22 cellular contexts compared by ENCODE assay signal in genomic region chr7:102943425-102944169, GRCh38. TPM values are rescaled to one million over a fixed set of nuclear protein-coding genes. Genes with fewer than 3 reads are reported as not detected.
DNase-seq lines count a peak whose midpoint lies in the region; ATAC-seq, FAIRE-seq and TF ChIP-seq lines count a peak whose summit lies in the region.
"Had no signal": no experiment of that assay in that cellular context is flagged by ENCODE, and none has a peak within 500 bp of the region (broad histone marks: within the 10 kb centered on the region; RNA-seq: fewer than 3 reads in every experiment).

No MANE protein-coding gene starts in this region.

- no peaks in the 10 kb centered on the region for H3K9me3 Mint-ChIP-seq in activated CD8-positive, alpha-beta memory T cell treated with anti-CD3 and anti-CD28 coated beads, Interleukin-2, amount 10 ng/mL, durations not matched to agents 7 days and 5 days (ENCODE audit: low read depth)
- no peaks in the 10 kb centered on the region for H3K9me3 Mint-ChIP-seq in neural progenitor cell
- H3K9me3 Mint-ChIP-seq: CD4-positive, alpha-beta T cell had no signal

- no peak overlapping the region for H3K27ac Mint-ChIP-seq in activated CD8-positive, alpha-beta memory T cell treated with anti-CD3 and anti-CD28 coated beads, Interleukin-2, amount 10 ng/mL, durations not matched to agents 7 days and 5 days
- no peak overlapping the region for H3K27ac Mint-ChIP-seq in neural progenitor cell
- H3K27ac Mint-ChIP-seq: B cell; CD4-positive, alpha-beta T cell had no signal

- WGBS in HUES64 = 29% methylated on average over 5 of the region's 5 CpGs

- H3K4me1 ChIP-seq in HUES64 (ENCODE audit: insufficient read depth, low read length) = peaks cover 56% of the 10 kb centered on the region
- H3K4me1 ChIP-seq in neural progenitor cell = peaks cover 43% of the 10 kb centered on the region
- H3K4me1 ChIP-seq: SJCRH30 had no signal

- H3K9ac ChIP-seq in HUES64 (ENCODE audit: low read depth, low read length) (no peak overlapping the region), neural progenitor cell (no peak overlapping the region)

- peaks cover 5% of the 10 kb centered on the region for H3K4me1 Mint-ChIP-seq in activated CD8-positive, alpha-beta memory T cell treated with anti-CD3 and anti-CD28 coated beads, Interleukin-2, amount 10 ng/mL, durations not matched to agents 7 days and 5 days
- H3K4me1 Mint-ChIP-seq in neural progenitor cell = peaks cover 5% of the 10 kb centered on the region
- H3K4me1 Mint-ChIP-seq: B cell had no signal

- H4K20me1 ChIP-seq in neural progenitor cell (ENCODE audit: low read depth) = no peaks in the 10 kb centered on the region

- peak overlapping the region; percentile 96 for H3K27ac ChIP-seq in HUES64 (ENCODE audit: low read depth, low read length)
- peak overlapping the region; percentile 17 for H3K27ac ChIP-seq in neural progenitor cell
- H3K27ac ChIP-seq: 22Rv1, HL-60, SJCRH30 had no signal

- peak overlapping the region; percentile 83 for H2AFZ ChIP-seq in neural progenitor cell (replicated peaks)

- H3K27me3 Mint-ChIP-seq in activated CD8-positive, alpha-beta memory T cell treated with anti-CD3 and anti-CD28 coated beads, Interleukin-2, amount 10 ng/mL, durations not matched to agents 7 days and 5 days = peaks cover 13% of the 10 kb centered on the region
- no peaks in the 10 kb centered on the region for H3K27me3 Mint-ChIP-seq in neural progenitor cell (ENCODE audit: insufficient read depth, low read depth)
- H3K27me3 Mint-ChIP-seq: B cell; CD4-positive, alpha-beta T cell had no signal

- H3K4me2 ChIP-seq in neural progenitor cell = peak overlapping the region; percentile 10

- ATAC-seq in activated CD8-positive, alpha-beta memory T cell treated with anti-CD3 and anti-CD28 coated beads, Interleukin-2, amount 10 ng/mL, durations not matched to agents 7 days and 5 days = peak; percentile 47
- no peak for ATAC-seq in GM21526 (IDR thresholded peaks at IDR 0.05; ENCODE audit: low FRiP score, unreplicated experiment)
- ATAC-seq in GM21360 (IDR thresholded peaks at IDR 0.05; ENCODE audit: unreplicated experiment) = no peak

- H3K4me3 ChIP-seq in HUES64 (ENCODE audit: low read length) = peak overlapping the region; percentile 23
- H3K4me3 ChIP-seq in bronchial epithelial cell (ENCODE audit: low read depth, low read length) = no peak overlapping the region
- no peak overlapping the region for H3K4me3 ChIP-seq in neural progenitor cell
- H3K4me3 ChIP-seq: SJCRH30 had no signal

- no peaks in the 10 kb centered on the region for H3K79me2 ChIP-seq in neural progenitor cell (ENCODE audit: low read depth)

- H3K9me3 ChIP-seq in HUES64 (ENCODE audit: insufficient read depth, low read depth, low read length) (no peaks in the 10 kb centered on the region), neural progenitor cell (ENCODE audit: low read depth) (no peaks in the 10 kb centered on the region)
- H3K9me3 ChIP-seq: SJCRH30 had no signal

- H3K36me3 Mint-ChIP-seq in activated CD8-positive, alpha-beta memory T cell treated with anti-CD3 and anti-CD28 coated beads, Interleukin-2, amount 10 ng/mL, durations not matched to agents 7 days and 5 days = no peaks in the 10 kb centered on the region
- peaks cover 3% of the 10 kb centered on the region for H3K36me3 Mint-ChIP-seq in neural progenitor cell

- CTCF ChIA-PET in activated CD8-positive, alpha-beta memory T cell treated with anti-CD3 and anti-CD28 coated beads, Interleukin-2, amount 10 ng/mL, durations not matched to agents 7 days and 5 days (lab: Charles Lee) = no interaction called here

- no peak for DNase-seq in activated CD8-positive, alpha-beta memory T cell treated with anti-CD3 and anti-CD28 coated beads, Interleukin-2, amount 10 ng/mL, durations not matched to agents 7 days and 5 days
- DNase-seq in activated CD8-positive, alpha-beta memory T cell treated with anti-CD3 and anti-CD28 coated beads, Interleukin-2, amount 50 U/mL, for 4 hours = no peak
- DNase-seq in bronchial epithelial cell (ENCODE audit: low read depth) (peak; percentile 27), neural progenitor cell (ENCODE audit: low spot score) (no peak), NCI-H1105 treated with DMSO at 0.1 percent for 48 hours (lab: John Stamatoyannopoulos, UW) (no peak)
- DNase-seq: CD4-positive, alpha-beta T cell; DMS79; KG1; NCI-H1436; NCI-H2029; NCI-H2171 treated with DMSO at 0.1 percent for 48 hours; NCI-H446 treated with DMSO at 0.1 percent for 48 hours; NCI-H748 treated with DMSO at 0.1 percent for 48 hours; SJCRH30 had no signal

- FAIRE-seq in bronchial epithelial cell (lab: Jason Lieb, UNC) = no peak
- FAIRE-seq: GM12891, HTR-8/SVneo had no signal

- peaks cover 4% of the 10 kb centered on the region for H3F3A ChIP-seq in neural progenitor cell (ENCODE audit: low read depth)

- no peak overlapping the region for H3K4me3 Mint-ChIP-seq in activated CD8-positive, alpha-beta memory T cell treated with anti-CD3 and anti-CD28 coated beads, Interleukin-2, amount 10 ng/mL, durations not matched to agents 7 days and 5 days
- no peak overlapping the region for H3K4me3 Mint-ChIP-seq in neural progenitor cell
- H3K4me3 Mint-ChIP-seq: B cell; CD4-positive, alpha-beta T cell had no signal

- H3K27me3 ChIP-seq in HUES64 (ENCODE audit: insufficient read depth, low read length) (no peaks in the 10 kb centered on the region), bronchial epithelial cell (ENCODE audit: control insufficient read depth, insufficient read depth, low read length) (no peaks in the 10 kb centered on the region), neural progenitor cell (no peaks in the 10 kb centered on the region)
- H3K27me3 ChIP-seq: SJCRH30 had no signal

- H3K36me3 ChIP-seq in HUES64 (ENCODE audit: insufficient read depth, low read length) (no peaks in the 10 kb centered on the region), bronchial epithelial cell (ENCODE audit: control insufficient read depth, insufficient read depth, low read length) (no peaks in the 10 kb centered on the region), neural progenitor cell (no peaks in the 10 kb centered on the region)

- no peak for TF ChIP-seq CTCF in bronchial epithelial cell (IDR thresholded peaks at IDR 0.05; ENCODE audit: insufficient read depth, low read length, severe bottlenecking)
- no peak for TF ChIP-seq CTCF in neural progenitor cell (IDR thresholded peaks at IDR 0.05)

RNA-seq across cellular contexts. Expression of gene LRRC17, which starts 30.8 kb away (rescaled TPM):
- total RNA-seq in activated CD8-positive, alpha-beta memory T cell treated with anti-CD3 and anti-CD28 coated beads, Interleukin-2, amount 10 ng/mL, durations not matched to agents 7 days and 5 days = not detected
- polyA plus RNA-seq in HUES64 (2013, experiment 1 of 2) = 9.5 TPM
- 15.4 TPM for polyA plus RNA-seq in HUES64 (2013, experiment 2 of 2)
- total RNA-seq in bronchial epithelial cell (0.26 and 0.38 TPM in 2 replicates), neural progenitor cell (ENCODE audit: low replicate concordance) (4.3 and 4.6 TPM in 2 replicates)
